Comparison of ENCODE assay signal across 15 cellular contexts in the genomic region with DNA sequence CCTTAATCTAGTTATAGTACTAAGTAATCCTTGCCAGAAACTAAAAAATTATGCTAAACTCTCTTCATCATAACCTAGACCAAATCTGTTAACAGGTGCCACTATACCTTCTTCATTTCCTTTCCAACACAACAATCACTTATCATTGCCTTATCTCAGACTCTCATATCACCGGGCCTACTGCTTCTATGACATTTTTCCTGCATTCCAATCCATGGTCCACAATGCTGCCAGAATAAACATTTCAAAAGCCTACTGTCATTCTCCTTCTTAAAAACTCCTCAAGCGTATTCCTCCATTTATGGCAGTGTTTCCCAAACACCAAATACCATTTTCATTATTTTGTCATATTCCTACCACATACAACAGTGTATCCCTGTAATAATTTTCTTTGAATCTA. TPM values are rescaled to one million over a fixed set of nuclear protein-coding genes. Genes with fewer than 3 reads are reported as not detected.
A peak's percentile ranks its signal among the peaks of the same experiment; 100 is the strongest.
DNase-seq lines count a peak whose midpoint lies in the region; ATAC-seq and TF ChIP-seq lines count a peak whose summit lies in the region.
"Had no signal": no experiment of that assay in that cellular context is flagged by ENCODE, and none has a peak within 500 bp of the region (broad histone marks: within the 10 kb centered on the region; RNA-seq: fewer than 3 reads in every experiment).

No MANE protein-coding gene starts in this region.

- H3K4me3 ChIP-seq in Caco-2 (ENCODE audit: low read depth, low read length): no peak overlapping the region
- H3K4me3 ChIP-seq: BLaER1, prostate gland, suprapubic skin had no signal

- H3K27me3 Mint-ChIP-seq in Caco-2 (ENCODE audit: insufficient read depth, unreplicated experiment): no peaks in the 10 kb centered on the region
- H3K27me3 Mint-ChIP-seq in T-cell: no peaks in the 10 kb centered on the region
- H3K27me3 Mint-ChIP-seq: T-helper 17 cell had no signal

- POLR2A ChIA-PET in Caco-2 (lab: Charles Lee) (no interaction called here), T-cell (lab: Charles Lee) (no interaction called here)

- H3K27ac Mint-ChIP-seq in Caco-2 (ENCODE audit: unreplicated experiment) (peak overlapping the region; percentile 42), T-cell (peak overlapping the region; percentile 0 to 72)

- no peaks in the 10 kb centered on the region for H3K27me3 ChIP-seq in Caco-2 (replicated peaks; ENCODE audit: control insufficient read depth, insufficient read depth, low read length)
- H3K27me3 ChIP-seq: BLaER1, suprapubic skin had no signal

- peaks cover 26% of the 10 kb centered on the region for H3K4me1 ChIP-seq in Caco-2
- H3K4me1 ChIP-seq: prostate gland had no signal

- no peaks in the 10 kb centered on the region for H3K36me3 ChIP-seq in Caco-2 (ENCODE audit: control insufficient read depth, insufficient read depth, low read length)
- H3K36me3 ChIP-seq: prostate gland had no signal

- DNase-seq in Caco-2 (peak in 1 of 2 experiments; percentile 44), T-cell (no peak), hepatic stellate cell (ENCODE audit: low spot score) (peak; percentile 48), sciatic nerve (ENCODE audit: low spot score) (no peak), 8988T (no peak), putamen (ENCODE audit: low spot score) (no peak)
- DNase-seq in activated CD8-positive, alpha-beta memory T cell treated with anti-CD3 and anti-CD28 coated beads for 24 hours: no peak
- DNase-seq: activated CD4-positive, CD25-positive, alpha-beta regulatory T cell; DMS79 treated with DMSO at 0.1 percent for 48 hours; NCI-H1092; NCI-H774; T-helper 17 cell had no signal

- no peaks in the 10 kb centered on the region for H3K9me3 ChIP-seq in Caco-2
- H3K9me3 ChIP-seq: prostate gland, suprapubic skin had no signal

- H3K36me3 Mint-ChIP-seq in Caco-2 (ENCODE audit: insufficient read depth, unreplicated experiment) (peaks cover 22% of the 10 kb centered on the region), T-cell (peaks cover 39% of the 10 kb centered on the region)

- intact Hi-C loops in Caco-2 (cut with micrococcal nuclease; ENCODE audit: unreplicated experiment): no loop called here
- intact Hi-C loops in sciatic nerve (cut with DNase I): no loop called here

- H3K4me3 Mint-ChIP-seq in Caco-2 (ENCODE audit: unreplicated experiment) (peak overlapping the region; percentile 36), T-cell (no peak overlapping the region)
- H3K4me3 Mint-ChIP-seq: T-helper 17 cell had no signal

- ATAC-seq in T-cell (replicated peaks in 1 of 4) (no peak), sciatic nerve (peak; percentile 62)
- ATAC-seq: T-helper 17 cell had no signal

- H3K9me3 Mint-ChIP-seq in Caco-2 (ENCODE audit: unreplicated experiment) (no peaks in the 10 kb centered on the region), T-cell (peaks cover 0 to 2% (median 0%) of the 10 kb centered on the region in 3 donors)

- no peak for TF ChIP-seq CTCF in Caco-2 (IDR thresholded peaks at IDR 0.05; ENCODE audit: insufficient read depth in 1 of 2, low read depth in 1 of 2, low read length in 1 of 2, severe bottlenecking in 1 of 2, unreplicated experiment in 1 of 2)

- H3K4me1 Mint-ChIP-seq in Caco-2 (ENCODE audit: low read depth, unreplicated experiment) (peaks cover 13% of the 10 kb centered on the region), T-cell (peaks cover 76 to 82% (median 77%) of the 10 kb centered on the region in 3 donors)

- BruUV-seq in Caco-2 (replicated peaks; lab: Mats Ljungman, UMichigan): no TSS peak

- CTCF ChIA-PET in Caco-2 (lab: Charles Lee): interaction anchor here (1.0 kb wide), 1 partner anchor 40 kb away, joined by 3 read pairs; the partner anchor contains the start of gene SCAI
- CTCF ChIA-PET in T-cell (lab: Charles Lee): no interaction called here

RNA-seq across cellular contexts. Expression of gene PPP6C, which starts 6.5 kb away (rescaled TPM):
- total RNA-seq in Caco-2 (2022) (37.4 and 41.2 TPM in 2 replicates), T-cell (10 to 100 TPM; 34.0 to 42.7 (median 37.0) TPM), sciatic nerve (37.3 TPM)

RNA-seq across cellular contexts. Expression of gene RABEPK, which starts 17.3 kb away (rescaled TPM):
- total RNA-seq in Caco-2 (2022) (28.1 and 28.4 TPM in 2 replicates), T-cell (10 to 100 TPM; 12.0 to 16.3 (median 15.6) TPM), sciatic nerve (14.4 TPM)

RNA-seq across cellular contexts. Expression of gene SCAI, which starts 39.7 kb away (rescaled TPM):
- 10.1 and 13.0 TPM in 2 replicates for total RNA-seq in Caco-2 (2022)
- 10 to 100 TPM; 11.4 to 14.3 (median 13.3) TPM for total RNA-seq in T-cell
- total RNA-seq in sciatic nerve: 13.7 TPM

RNA-seq across cellular contexts. Expression of gene HSPA5, which starts 58.1 kb away (rescaled TPM):
- total RNA-seq in Caco-2 (2022): 287 and 288 TPM in 2 replicates
- 100 to 1,000 TPM; 105 to 196 (median 118) TPM for total RNA-seq in T-cell
- 172 TPM for total RNA-seq in sciatic nerve
